In the genomic region with DNA sequence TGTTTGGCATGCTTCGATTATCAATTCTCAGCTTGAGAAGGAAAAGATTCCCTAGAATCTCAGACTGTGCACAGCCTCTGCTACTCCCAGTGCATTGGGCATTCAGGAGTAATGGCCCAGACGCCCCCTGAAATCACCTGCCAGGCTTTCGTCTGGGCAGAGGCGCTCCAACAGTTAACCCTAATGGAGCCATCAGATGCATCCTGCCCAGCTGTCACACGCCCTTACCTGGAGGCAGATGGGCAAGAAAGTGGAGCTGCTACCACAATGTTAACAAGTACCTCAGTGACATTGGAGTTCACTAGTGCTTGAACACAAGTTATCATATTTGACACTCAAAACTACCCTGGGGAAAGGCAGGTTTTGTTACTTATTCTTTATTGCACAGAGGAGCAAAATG, we compare ENCODE assay signal across 8 cellular contexts. TPM values are rescaled to one million over a fixed set of nuclear protein-coding genes. Genes with fewer than 3 reads are reported as not detected.
DNase-seq lines count a peak whose midpoint lies in the region; ATAC-seq, FAIRE-seq and TF ChIP-seq lines count a peak whose summit lies in the region.

No MANE protein-coding gene starts in this region.

- DNase-seq in DMS153 (lab: John Stamatoyannopoulos, UW) (peak; percentile 14), KBM-7 (peak; percentile 12), astrocyte of the hippocampus (ENCODE audit: low read depth, low spot score) (peak; percentile 13), right lobe of liver (no peak), urothelium cell line (ENCODE audit: low spot score) (peak; percentile 53)

- ATAC-seq in right lobe of liver (no peak), HG02610 (IDR thresholded peaks at IDR 0.05; ENCODE audit: unreplicated experiment) (no peak), GM19455 (IDR thresholded peaks at IDR 0.05; ENCODE audit: unreplicated experiment) (no peak), GM21515 (IDR thresholded peaks at IDR 0.05; ENCODE audit: unreplicated experiment) (no peak)

- peak overlapping the region; percentile 80 to 89 (median 86) for H3K4me3 ChIP-seq in right lobe of liver

- H3K36me3 ChIP-seq in right lobe of liver = no peaks in the 10 kb centered on the region

- TF ChIP-seq POLR2A in right lobe of liver (IDR thresholded peaks at IDR 0.05) = no peak

- 11% methylated on average over 5 of the region's 5 CpGs for WGBS in right lobe of liver (ENCODE audit: insufficient coverage, low coverage, low lambda C conversion rate, missing lambda C conversion rate)

- peak overlapping the region; percentile 88 to 100 (median 99) for H3K27ac ChIP-seq in right lobe of liver

- peaks cover 0 to 8% (median 0%) of the 10 kb centered on the region in 4 donors for H3K4me1 ChIP-seq in right lobe of liver

- intact Hi-C loops in right lobe of liver (cut with DNase I) = no loop called here

- in situ Hi-C loops in KBM-7 (cut with MboI; ENCODE audit: low pct_unique_long_range_greater_than_20kb, low sequenced_read_pairs) = no loop called here

- TF ChIP-seq CTCF in right lobe of liver (IDR thresholded peaks at IDR 0.05) = no peak

- H3K9me3 ChIP-seq in right lobe of liver = no peaks in the 10 kb centered on the region

- H3K27me3 ChIP-seq in right lobe of liver = no peaks in the 10 kb centered on the region

- peak; percentile 50 for FAIRE-seq in urothelium cell line (lab: Jason Lieb, UNC)

RNA-seq across cellular contexts. Expression of a gene that starts 1.0 kb away (rescaled TPM):
- 10 to 100 TPM; 19.9 to 32.5 (median 22.2) TPM for total RNA-seq in right lobe of liver

Comparison
In these comparisons a context has a peak if more than half of its experiments do, and no peak if none do; other contexts are left out.
1. DNase-seq: peak in DMS153 (single experiment), KBM-7 (single experiment), astrocyte of the hippocampus (single experiment) and urothelium cell line (single experiment); none in right lobe of liver (0 of 3).